In genomic region chr9:2014148-2014547, GRCh38 we compare ENCODE assay signal across 8 cellular contexts. TPM values are rescaled to one million over a fixed set of nuclear protein-coding genes. Genes with fewer than 3 reads are reported as not detected.
A peak's percentile ranks its signal among the peaks of the same experiment; 100 is the strongest.
DNase-seq lines count a peak whose midpoint lies in the region; TF ChIP-seq lines count a peak whose summit lies in the region.

No MANE protein-coding gene starts in this region.

- H3K27ac ChIP-seq in RWPE1 (peak overlapping the region; percentile 98), esophagus (ENCODE audit: low read depth in 2 of 2, low read length in 1 of 2) (peak overlapping the region; percentile 90 to 99)

- CTCF ChIA-PET in RWPE1 (lab: Yijun Ruan, JAX) = interaction anchor here (0.5 kb wide), 1 partner anchor 144 kb away, joined by 3 read pairs; no protein-coding TSS in a partner anchor

- no peaks in the 10 kb centered on the region for H3K36me3 Mint-ChIP-seq in progenitor cell of endocrine pancreas (ENCODE audit: insufficient read depth)

- H3K27me3 ChIP-seq in esophagus (ENCODE audit: control insufficient read depth in 1 of 2, insufficient read depth in 2 of 2, low read length in 2 of 2) = no peaks in the 10 kb centered on the region

- H3K36me3 ChIP-seq in esophagus (ENCODE audit: control insufficient read depth in 2 of 2, insufficient read depth in 2 of 2, low read length in 1 of 2) = no peaks in the 10 kb centered on the region

- H3K4me3 Mint-ChIP-seq in progenitor cell of endocrine pancreas (ENCODE audit: low read depth) = peak overlapping the region; percentile 92

- no peaks in the 10 kb centered on the region for H3K4me1 ChIP-seq in esophagus (ENCODE audit: control insufficient read depth in 2 of 2, insufficient read depth in 2 of 2, low read length in 1 of 2)

- POLR2A ChIA-PET in RWPE1 (lab: Yijun Ruan, JAX; ENCODE audit: low non-redundant PET) = no interaction called here

- DNase-seq in RWPE1 (ENCODE audit: low spot score) = no peak
- no peak for DNase-seq in progenitor cell of endocrine pancreas (ENCODE audit: low spot score, unreplicated experiment)
- no peak for DNase-seq in effector CD8-positive, alpha-beta T cell (lab: John Stamatoyannopoulos, UW)
- no peak for DNase-seq in NCI-H2196 (lab: John Stamatoyannopoulos, UW; ENCODE audit: unreplicated experiment)
- no peak for DNase-seq in stimulated activated naive CD4-positive, alpha-beta T cell (lab: John Stamatoyannopoulos, UW)
- DNase-seq in NCI-H1694 treated with DMSO at 0.1 percent for 48 hours (lab: John Stamatoyannopoulos, UW) = no peak

- H3K4me1 Mint-ChIP-seq in progenitor cell of endocrine pancreas (ENCODE audit: low read depth) = peaks cover 16% of the 10 kb centered on the region

- H3K4me3 ChIP-seq in GM08714 (ENCODE audit: low read length) = peak overlapping the region; percentile 98
- H3K4me3 ChIP-seq in esophagus (ENCODE audit: low read depth in 1 of 2, low read length in 2 of 2) = peak overlapping the region; percentile 63 to 86

- H3K9me3 Mint-ChIP-seq in progenitor cell of endocrine pancreas (ENCODE audit: low read depth) = peaks cover 3% of the 10 kb centered on the region

- 5 to 11% methylated on average over 12 of the region's 12 CpGs for WGBS in esophagus, 2 donors

- H3K27ac Mint-ChIP-seq in progenitor cell of endocrine pancreas = no peak overlapping the region

- peaks cover 35% of the 10 kb centered on the region for H3K27me3 Mint-ChIP-seq in progenitor cell of endocrine pancreas

- TF ChIP-seq CTCF in RWPE1 (conservative IDR thresholded peaks at IDR 0.05; ENCODE audit: low read depth) = no peak
- no peak for TF ChIP-seq CTCF in progenitor cell of endocrine pancreas (IDR thresholded peaks at IDR 0.05; ENCODE audit: unreplicated experiment)

- no peaks in the 10 kb centered on the region for H3K9me3 ChIP-seq in esophagus (ENCODE audit: control insufficient read depth in 2 of 2, insufficient read depth in 1 of 2, low read depth in 1 of 2, low read length in 1 of 2)

RNA-seq across cellular contexts. Expression of gene SMARCA2, which starts 1.0 kb away (rescaled TPM):
- polyA plus RNA-seq in esophagus = 10 to 100 TPM; 18.6 to 28.0 TPM
- total RNA-seq in progenitor cell of endocrine pancreas = 55.8 and 57.0 TPM in 2 replicates
